In the genomic region with DNA sequence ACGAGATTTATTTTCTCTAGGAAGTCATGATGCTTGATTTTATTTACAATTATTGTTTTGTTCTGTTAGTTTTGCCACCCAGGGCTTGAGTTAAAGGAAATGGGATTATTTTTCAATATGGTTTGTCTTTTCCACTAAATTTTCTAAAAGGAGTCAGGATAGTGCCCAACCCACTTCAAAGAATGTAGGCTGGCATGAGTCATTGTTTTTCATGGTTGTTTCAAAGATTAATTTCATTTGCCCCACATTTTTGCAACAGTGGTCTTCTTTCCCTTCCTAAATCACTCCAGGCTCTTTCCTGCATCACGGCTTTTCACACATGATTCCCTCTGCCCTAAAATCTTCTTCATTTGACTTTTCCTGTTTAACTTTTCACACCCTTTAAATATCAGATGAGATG, we compare ENCODE assay signal across 14 cellular contexts. TPM values are rescaled to one million over a fixed set of nuclear protein-coding genes. Genes with fewer than 3 reads are reported as not detected.
DNase-seq lines count a peak whose midpoint lies in the region; ATAC-seq and TF ChIP-seq lines count a peak whose summit lies in the region.
"Had no signal": no experiment of that assay in that cellular context is flagged by ENCODE, and none has a peak within 500 bp of the region (broad histone marks: within the 10 kb centered on the region; RNA-seq: fewer than 3 reads in every experiment).

No MANE protein-coding gene starts in this region.

- H3K36me3 ChIP-seq in PC-3 (ENCODE audit: low read depth, low read length) = no peaks in the 10 kb centered on the region
- H3K36me3 ChIP-seq in stomach = no peaks in the 10 kb centered on the region
- no peaks in the 10 kb centered on the region for H3K36me3 ChIP-seq in heart right ventricle
- H3K36me3 ChIP-seq: tibial artery had no signal

- H3K27me3 Mint-ChIP-seq in activated CD8-positive, alpha-beta memory T cell treated with anti-CD3 and anti-CD28 coated beads, Interleukin-2, amount 10 ng/mL, durations not matched to agents 7 days and 5 days = no peaks in the 10 kb centered on the region

- peak overlapping the region; percentile 88 for H3K4me3 Mint-ChIP-seq in activated CD8-positive, alpha-beta memory T cell treated with anti-CD3 and anti-CD28 coated beads, Interleukin-2, amount 10 ng/mL, durations not matched to agents 7 days and 5 days

- H3K4me1 ChIP-seq in PC-3 (ENCODE audit: insufficient read depth, low read length) = no peaks in the 10 kb centered on the region; the same call in 1 of the 2 replicates
- peaks cover 0 to 12% (median 7%) of the 10 kb centered on the region in 4 donors for H3K4me1 ChIP-seq in stomach
- peaks cover 0 to 4% (median 0%) of the 10 kb centered on the region in 9 donors for H3K4me1 ChIP-seq in heart right ventricle
- H3K4me1 ChIP-seq: tibial artery had no signal

- H3K9me2 ChIP-seq in PC-3 (replicated peaks; ENCODE audit: low read length) = no peaks in the 10 kb centered on the region

- H2AFZ ChIP-seq in PC-3 (ENCODE audit: low read length) = no peak overlapping the region

- no peaks in the 10 kb centered on the region for H4K20me1 ChIP-seq in PC-3 (ENCODE audit: low read length)

- CTCF ChIA-PET in activated CD8-positive, alpha-beta memory T cell treated with anti-CD3 and anti-CD28 coated beads, Interleukin-2, amount 10 ng/mL, durations not matched to agents 7 days and 5 days (lab: Charles Lee) = no interaction called here
- CTCF ChIA-PET in PC-3 (lab: Charles Lee) = no interaction called here

- TF ChIP-seq CTCF in PC-3 (conservative IDR thresholded peaks at IDR 0.05; ENCODE audit: low read depth, low read length) (no peak), epithelial cell of esophagus (IDR thresholded peaks at IDR 0.05; ENCODE audit: insufficient read depth, low read depth, low read length, missing control alignments) (no peak), stomach (IDR thresholded peaks at IDR 0.05) (no peak), heart right ventricle (IDR thresholded peaks at IDR 0.05) (no peak), GM10266 (IDR thresholded peaks at IDR 0.05; ENCODE audit: control insufficient read depth, insufficient read depth, low read depth, missing control alignments) (no peak)

- POLR2A ChIA-PET in PC-3 (lab: Charles Lee; ENCODE audit: unreplicated experiment) = no interaction called here

- H3K4me2 ChIP-seq in PC-3 (ENCODE audit: low read length) = peak overlapping the region; percentile 9; the same call in 1 of the 2 replicates

- H3K79me2 ChIP-seq in PC-3 (ENCODE audit: low read length) = no peaks in the 10 kb centered on the region

- no peak for DNase-seq in activated CD8-positive, alpha-beta memory T cell treated with anti-CD3 and anti-CD28 coated beads, Interleukin-2, amount 10 ng/mL, durations not matched to agents 7 days and 5 days
- no peak for DNase-seq in activated CD8-positive, alpha-beta memory T cell treated with anti-CD3 and anti-CD28 coated beads for 24 hours
- DNase-seq in PC-3 = peak; percentile 31
- peak; percentile 18 for DNase-seq in epithelial cell of esophagus (ENCODE audit: low read depth)
- DNase-seq in stomach = no peak
- no peak for DNase-seq in heart right ventricle
- no peak for DNase-seq in COR-L47 (lab: John Stamatoyannopoulos, UW)
- DNase-seq in GM10266 (ENCODE audit: extremely low spot score) = no peak
- DNase-seq: hypothalamus, Kasumi-1, tibial artery had no signal

- TF ChIP-seq EP300 in stomach (IDR thresholded peaks at IDR 0.05) = no peak

- H3K9me3 ChIP-seq in PC-3 (ENCODE audit: low read length) (no peaks in the 10 kb centered on the region), stomach (peaks cover 0 to 13% (median 0%) of the 10 kb centered on the region in 4 donors), heart right ventricle (peaks cover 0 to 22% (median 0%) of the 10 kb centered on the region in 11 donors)
- H3K9me3 ChIP-seq: tibial artery had no signal

- H3K27ac ChIP-seq in PC-3 (ENCODE audit: low read length) (no peak overlapping the region), stomach (peak overlapping the region in 4 of 5 donors; percentile 43 to 73 (median 62)), heart right ventricle (peak overlapping the region in 1 of 10 donors; percentile 83)
- H3K27ac ChIP-seq: tibial artery had no signal

- no peak for ATAC-seq in activated CD8-positive, alpha-beta memory T cell treated with anti-CD3 and anti-CD28 coated beads, Interleukin-2, amount 10 ng/mL, durations not matched to agents 7 days and 5 days
- ATAC-seq in PC-3 (no peak), heart right ventricle (no peak)

- no peaks in the 10 kb centered on the region for H3F3A ChIP-seq in PC-3 (ENCODE audit: low read length, unreplicated experiment)

- peak overlapping the region; percentile 96 for H3K27ac Mint-ChIP-seq in activated CD8-positive, alpha-beta memory T cell treated with anti-CD3 and anti-CD28 coated beads, Interleukin-2, amount 10 ng/mL, durations not matched to agents 7 days and 5 days

- H3K4me1 Mint-ChIP-seq in activated CD8-positive, alpha-beta memory T cell treated with anti-CD3 and anti-CD28 coated beads, Interleukin-2, amount 10 ng/mL, durations not matched to agents 7 days and 5 days = peaks cover 77% of the 10 kb centered on the region

- no TSS peak for BruUV-seq in PC-3 (replicated peaks; lab: Mats Ljungman, UMichigan)

- peaks cover 8% of the 10 kb centered on the region for H3K9me3 Mint-ChIP-seq in activated CD8-positive, alpha-beta memory T cell treated with anti-CD3 and anti-CD28 coated beads, Interleukin-2, amount 10 ng/mL, durations not matched to agents 7 days and 5 days (ENCODE audit: low read depth)

- 27 to 43% (median 39%) methylated on average over 2 of the region's 2 CpGs for WGBS in stomach, 5 donors
- 39 to 48% methylated on average over 2 of the region's 2 CpGs for WGBS in heart right ventricle, 2 donors

- no peak overlapping the region for H3K4me3 ChIP-seq in PC-3 (ENCODE audit: low read length)
- H3K4me3 ChIP-seq in epithelial cell of esophagus (ENCODE audit: low read length) = no peak overlapping the region
- H3K4me3 ChIP-seq in stomach = peak overlapping the region in 1 of 4 donors; percentile 29
- peak overlapping the region in 1 of 10 donors; percentile 51 for H3K4me3 ChIP-seq in heart right ventricle
- H3K4me3 ChIP-seq: tibial artery had no signal

- intact Hi-C loops in PC-3 (cut with micrococcal nuclease) = no loop called here
- intact Hi-C loops in stomach (cut with DNase I; ENCODE audit: low total_unique reads) = no loop called here
- intact Hi-C loops in heart right ventricle (cut with DNase I) = no loop called here

- peaks cover 43% of the 10 kb centered on the region for H3K36me3 Mint-ChIP-seq in activated CD8-positive, alpha-beta memory T cell treated with anti-CD3 and anti-CD28 coated beads, Interleukin-2, amount 10 ng/mL, durations not matched to agents 7 days and 5 days

- no peak overlapping the region for H3K9ac ChIP-seq in PC-3 (ENCODE audit: low read length)

- H3K27me3 ChIP-seq in PC-3 (ENCODE audit: low read length) (peaks cover 3% of the 10 kb centered on the region; the same call in 1 of the 2 replicates), stomach (no peaks in the 10 kb centered on the region), heart right ventricle (peaks cover 0 to 4% (median 0%) of the 10 kb centered on the region in 7 donors)
- H3K27me3 ChIP-seq: tibial artery had no signal

- no peak for TF ChIP-seq POLR2A in stomach (IDR thresholded peaks at IDR 0.05)

RNA-seq across cellular contexts. Expression of a gene that starts 2.5 kb away (rescaled TPM):
- total RNA-seq in activated CD8-positive, alpha-beta memory T cell treated with anti-CD3 and anti-CD28 coated beads, Interleukin-2, amount 10 ng/mL, durations not matched to agents 7 days and 5 days = 10 to 100 TPM; 28.8 to 31.0 TPM
- total RNA-seq in PC-3 (2014; rRNA removed) (not detected in 2 replicates), stomach (10 to 100 TPM in 2 of 5 donors, 1 to 10 TPM in 1, under 1 TPM in 1, not detected in 1; 0.37 to 18.1 (median 8.1) TPM), heart right ventricle (1 to 10 TPM in 1 of 10 donors, under 1 TPM in 6, not detected in 3; 0.10 to 2.7 (median 0.33) TPM)
- polyA plus RNA-seq in stomach (1 to 10 TPM in 2 of 3 donors, under 1 TPM in 1; 0.19 to 1.1 (median 1.1) TPM), heart right ventricle (under 1 TPM; 0.20 to 0.66 TPM)
- total RNA-seq: myocyte, NCI-H460 had no signal
- polyA plus RNA-seq: AG04450 had no signal

RNA-seq across cellular contexts. Expression of a gene that starts 58.7 kb away (rescaled TPM):
- total RNA-seq in activated CD8-positive, alpha-beta memory T cell treated with anti-CD3 and anti-CD28 coated beads, Interleukin-2, amount 10 ng/mL, durations not matched to agents 7 days and 5 days = 10 to 100 TPM; 29.9 to 34.6 TPM
- total RNA-seq in PC-3 (2014; rRNA removed) (not detected in 2 replicates), stomach (1 to 10 TPM; 1.3 to 7.6 (median 2.8) TPM), heart right ventricle (10 to 100 TPM in 1 of 10 donors, 1 to 10 TPM in 8, under 1 TPM in 1; 0.76 to 11.8 (median 2.1) TPM)
- polyA plus RNA-seq in stomach (under 1 TPM; 0.23 to 0.75 (median 0.46) TPM), heart right ventricle (under 1 TPM; 0.25 to 0.73 TPM)
- total RNA-seq: myocyte, NCI-H460 had no signal
- polyA plus RNA-seq: AG04450 had no signal

Comparison
In these comparisons a context has a peak if more than half of its experiments do, and no peak if none do; other contexts are left out.
1. DNase-seq: peak in PC-3 (single experiment) and epithelial cell of esophagus (single experiment); none in activated CD8-positive, alpha-beta memory T cell treated with anti-CD3 and anti-CD28 coated beads, Interleukin-2, amount 10 ng/mL, durations not matched to agents 7 days and 5 days (single experiment), activated CD8-positive, alpha-beta memory T cell treated with anti-CD3 and anti-CD28 coated beads for 24 hours (single experiment), stomach (single experiment), heart right ventricle (0 of 2), COR-L47 (single experiment) and GM10266 (single experiment).